ENCODE assay signal across 34 cellular contexts in genomic region chr3:108145578-108145977, GRCh38.
"Had no signal": no experiment of that assay in that cellular context is flagged by ENCODE, and none has a peak within 500 bp of the region (broad histone marks: within the 10 kb centered on the region; RNA-seq: fewer than 3 reads in every experiment).

No MANE protein-coding gene starts in this region.

- H3K9me3 ChIP-seq: adrenal gland, body of pancreas had no signal

- FAIRE-seq: astrocyte, TTC549 had no signal

- ATAC-seq: activated CD8-positive, alpha-beta T cell treated with anti-CD3 and anti-CD28 coated beads for 36 hours; activated naive CD4-positive, alpha-beta T cell treated with anti-CD3 and anti-CD28 coated beads, Interleukin-2, amount 50 U/mL, for 72 hours; activated T-cell treated with anti-CD3 and anti-CD28 coated beads, Interleukin-2, amount 50 U/mL, for 4 hours; activated T-cell treated with anti-CD3 and anti-CD28 coated beads, Interleukin-2, amount 50 U/mL, for 72 hours; activated T-helper 17 cell treated with anti-CD3 and anti-CD28 coated beads, Interleukin-2, amount 50 U/mL, for 72 hours; body of pancreas had no signal

- H3K4me3 ChIP-seq: adrenal gland, body of pancreas, breast epithelium had no signal

- H3K4me1 ChIP-seq: adrenal gland, body of pancreas, breast epithelium had no signal

- H3K27ac ChIP-seq: adrenal gland, body of pancreas, brain microvascular endothelial cell, breast epithelium, VCaP had no signal

- H3K27me3 ChIP-seq: adrenal gland, body of pancreas, brain microvascular endothelial cell, breast epithelium had no signal

- H3K36me3 ChIP-seq: adrenal gland, brain microvascular endothelial cell, breast epithelium had no signal

- DNase-seq: activated B cell treated with CpG ODN at 0.5 μM for 24 hours; activated CD4-positive, alpha-beta memory T cell treated with anti-CD3 and anti-CD28 coated beads for 36 hours; activated CD4-positive, alpha-beta T cell treated with anti-CD3 and anti-CD28 coated beads for 4 hours; activated CD4-positive, alpha-beta T cell treated with anti-CD3 and anti-CD28 coated beads, Interleukin-2, amount 10 ng/mL, durations not matched to agents 24 days and 14 days; activated CD4-positive, alpha-beta T cell treated with anti-CD3 and anti-CD28 coated beads, Interleukin-2, amount 50 U/mL, for 1 hour; activated CD4-positive, alpha-beta T cell treated with anti-CD3 and anti-CD28 coated beads, Interleukin-2, amount 50 U/mL, for 4 hours; activated CD4-positive, CD25-positive, alpha-beta regulatory T cell treated with anti-CD3 and anti-CD28 coated beads, Interleukin-2, amount 50 U/mL, for 72 hours; activated CD8-positive, alpha-beta memory T cell treated with anti-CD3 and anti-CD28 coated beads, Interleukin-2, amount 50 U/mL, for 4 hours; activated CD8-positive, alpha-beta T cell treated with anti-CD3 and anti-CD28 coated beads for 36 hours; activated effector memory CD4-positive, alpha-beta T cell treated with anti-CD3 and anti-CD28 coated beads, Interleukin-2, amount 50 U/mL, for 16 hours; activated gamma-delta T cell treated with Interleukin-2 at 50 U/mL for 16 hours; activated naive CD4-positive, alpha-beta T cell; activated naive CD4-positive, alpha-beta T cell treated with anti-CD3 and anti-CD28 coated beads for 36 hours; activated naive CD4-positive, alpha-beta T cell treated with anti-CD3 and anti-CD28 coated beads, Interleukin-2, amount 50 U/mL, for 16 hours; activated naive CD8-positive, alpha-beta T cell treated with anti-CD3 and anti-CD28 coated beads for 36 hours; activated T-cell treated with anti-CD3 and anti-CD28 coated beads for 4 hours; activated T-cell treated with anti-CD3 and anti-CD28 coated beads, Interleukin-2, amount 50 U/mL, for 1 hour; activated T-cell treated with anti-CD3 and anti-CD28 coated beads, Interleukin-2, amount 50 U/mL, for 4 hours; activated T-cell treated with anti-CD3 and anti-CD28 coated beads, Interleukin-2, amount 50 U/mL, for 72 hours; adrenal gland; amniotic stem cell; aorta; body of pancreas; brain microvascular endothelial cell; central memory CD4-positive, alpha-beta T cell; T-helper 1 cell; T-helper 2 cell; T-helper 9 cell had no signal
